Comparison of ENCODE assay signal across 19 cellular contexts in the genomic region with DNA sequence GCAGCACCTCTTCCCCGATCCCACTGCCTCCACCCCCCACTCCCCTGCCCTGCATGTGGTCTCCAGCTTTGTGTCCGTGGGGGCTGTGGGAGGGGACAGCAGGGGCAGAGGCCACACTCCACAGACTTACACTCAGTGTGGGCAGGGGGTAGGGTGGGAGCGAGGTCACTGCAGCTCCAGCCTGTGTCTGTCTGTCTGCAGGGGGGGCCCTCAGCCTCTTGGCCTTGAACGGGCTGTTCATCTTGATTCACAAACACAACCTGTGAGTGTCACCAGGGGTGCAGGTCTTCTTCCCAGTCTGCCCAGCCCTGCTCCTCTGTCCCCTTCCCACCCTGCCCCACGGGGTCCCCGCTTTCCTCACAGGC. TPM values are rescaled to one million over a fixed set of nuclear protein-coding genes. Genes with fewer than 3 reads are reported as not detected.
DNase-seq lines count a peak whose midpoint lies in the region; ATAC-seq and TF ChIP-seq lines count a peak whose summit lies in the region.
"Had no signal": no experiment of that assay in that cellular context is flagged by ENCODE, and none has a peak within 500 bp of the region (broad histone marks: within the 10 kb centered on the region; RNA-seq: fewer than 3 reads in every experiment).

No MANE protein-coding gene starts in this region.

- DNase-seq in activated naive CD8-positive, alpha-beta T cell treated with anti-CD3 and anti-CD28 coated beads, Interleukin-2, amount 10 ng/mL, durations not matched to agents 7 days and 5 days = peak; percentile 26
- no peak for DNase-seq in activated naive CD8-positive, alpha-beta T cell treated with anti-CD3 and anti-CD28 coated beads for 36 hours
- DNase-seq in progenitor cell of endocrine pancreas (ENCODE audit: low spot score, unreplicated experiment) = peak; percentile 7
- peak; percentile 48 for DNase-seq in upper lobe of right lung
- no peak for DNase-seq in SHP77 treated with DMSO at 0.1 percent for 48 hours (lab: John Stamatoyannopoulos, UW)
- DNase-seq: CD4-positive, alpha-beta T cell; COR-L47; DMS 273 treated with DMSO at 0.1 percent for 48 hours; DMS79 treated with DMSO at 0.1 percent for 48 hours; MG63; NCI-H1417; NCI-H1694 treated with DMSO at 0.1 percent for 48 hours; NCI-H2081 treated with DMSO at 0.1 percent for 48 hours; NCI-H2171 treated with DMSO at 0.1 percent for 48 hours; NCI-H524 treated with DMSO at 0.1 percent for 48 hours; SIG-M5 had no signal

- TF ChIP-seq CTCF in HEK293 (tag by site-specific recombination; IDR thresholded peaks at IDR 0.05) = no peak
- no peak for TF ChIP-seq CTCF in progenitor cell of endocrine pancreas (IDR thresholded peaks at IDR 0.05; ENCODE audit: unreplicated experiment)
- TF ChIP-seq CTCF in upper lobe of right lung (IDR thresholded peaks at IDR 0.05) = no peak

- no peaks in the 10 kb centered on the region for H3K27me3 ChIP-seq in upper lobe of right lung
- H3K27me3 ChIP-seq: MG63 had no signal

- no peaks in the 10 kb centered on the region for H3K4me1 ChIP-seq in HEK293 (ENCODE audit: control insufficient read depth, insufficient read depth, low read length)
- H3K4me1 ChIP-seq in upper lobe of right lung = peaks cover 5% of the 10 kb centered on the region

- no peak for ATAC-seq in activated naive CD8-positive, alpha-beta T cell treated with anti-CD3 and anti-CD28 coated beads, Interleukin-2, amount 10 ng/mL, durations not matched to agents 7 days and 5 days (ENCODE audit: low read depth)
- ATAC-seq in upper lobe of right lung (no peak), HG02840 (IDR thresholded peaks at IDR 0.05; ENCODE audit: low FRiP score, unreplicated experiment) (no peak)
- ATAC-seq: K562 had no signal

- no peak overlapping the region for H3K27ac Mint-ChIP-seq in activated naive CD8-positive, alpha-beta T cell treated with anti-CD3 and anti-CD28 coated beads, Interleukin-2, amount 10 ng/mL, durations not matched to agents 7 days and 5 days
- H3K27ac Mint-ChIP-seq in activated naive CD8-positive, alpha-beta T cell treated with anti-CD3 and anti-CD28 coated beads for 36 hours = no peak overlapping the region
- no peak overlapping the region for H3K27ac Mint-ChIP-seq in progenitor cell of endocrine pancreas
- H3K27ac Mint-ChIP-seq: CD4-positive, alpha-beta T cell had no signal

- H3K9me3 ChIP-seq in HEK293 (ENCODE audit: control insufficient read depth, insufficient read depth, low read depth, low read length) (no peaks in the 10 kb centered on the region), upper lobe of right lung (no peaks in the 10 kb centered on the region)
- H3K9me3 ChIP-seq: MG63 had no signal

- no peaks in the 10 kb centered on the region for H3K9me3 Mint-ChIP-seq in activated naive CD8-positive, alpha-beta T cell treated with anti-CD3 and anti-CD28 coated beads, Interleukin-2, amount 10 ng/mL, durations not matched to agents 7 days and 5 days
- H3K9me3 Mint-ChIP-seq in activated naive CD8-positive, alpha-beta T cell treated with anti-CD3 and anti-CD28 coated beads for 36 hours = no peaks in the 10 kb centered on the region
- H3K9me3 Mint-ChIP-seq in progenitor cell of endocrine pancreas (ENCODE audit: low read depth) = no peaks in the 10 kb centered on the region
- H3K9me3 Mint-ChIP-seq: CD4-positive, alpha-beta T cell had no signal

- no peak overlapping the region for H3K27ac ChIP-seq in HEK293 (ENCODE audit: extremely low read depth, low read depth, low read length)
- H3K27ac ChIP-seq in upper lobe of right lung = no peak overlapping the region

- H3K4me3 Mint-ChIP-seq in activated naive CD8-positive, alpha-beta T cell treated with anti-CD3 and anti-CD28 coated beads, Interleukin-2, amount 10 ng/mL, durations not matched to agents 7 days and 5 days = no peak overlapping the region
- no peak overlapping the region for H3K4me3 Mint-ChIP-seq in activated naive CD8-positive, alpha-beta T cell treated with anti-CD3 and anti-CD28 coated beads for 36 hours
- H3K4me3 Mint-ChIP-seq in progenitor cell of endocrine pancreas (ENCODE audit: low read depth) = no peak overlapping the region
- H3K4me3 Mint-ChIP-seq: CD4-positive, alpha-beta T cell had no signal

- H3K4me3 ChIP-seq in HEK293 (ENCODE audit: low read depth, low read length) (no peak overlapping the region), upper lobe of right lung (no peak overlapping the region)
- H3K4me3 ChIP-seq: K562, MG63 had no signal

- intact Hi-C loops in upper lobe of right lung (cut with DNase I) = no loop called here

- CTCF ChIA-PET in HEK293 (lab: Yijun Ruan, JAX) = interaction anchor here (0.7 kb wide), 1 partner anchor 9 kb away, joined by 3 read pairs; no protein-coding TSS in a partner anchor

- H3K36me3 Mint-ChIP-seq in activated naive CD8-positive, alpha-beta T cell treated with anti-CD3 and anti-CD28 coated beads, Interleukin-2, amount 10 ng/mL, durations not matched to agents 7 days and 5 days = peaks cover 2% of the 10 kb centered on the region
- H3K36me3 Mint-ChIP-seq in activated naive CD8-positive, alpha-beta T cell treated with anti-CD3 and anti-CD28 coated beads for 36 hours = peaks cover 6% of the 10 kb centered on the region
- peaks cover 1% of the 10 kb centered on the region for H3K36me3 Mint-ChIP-seq in progenitor cell of endocrine pancreas (ENCODE audit: insufficient read depth)

- H3K36me3 ChIP-seq in HEK293 (ENCODE audit: control insufficient read depth in 2 of 2, insufficient read depth in 1 of 2, low read length in 2 of 2) (peaks cover 1 to 42% of the 10 kb centered on the region in 2 experiments; a peak in 2 of 3 replicates), upper lobe of right lung (peaks cover 7% of the 10 kb centered on the region)

- H3K4me1 Mint-ChIP-seq in activated naive CD8-positive, alpha-beta T cell treated with anti-CD3 and anti-CD28 coated beads, Interleukin-2, amount 10 ng/mL, durations not matched to agents 7 days and 5 days = peaks cover 8% of the 10 kb centered on the region
- peaks cover 10% of the 10 kb centered on the region for H3K4me1 Mint-ChIP-seq in activated naive CD8-positive, alpha-beta T cell treated with anti-CD3 and anti-CD28 coated beads for 36 hours
- no peaks in the 10 kb centered on the region for H3K4me1 Mint-ChIP-seq in progenitor cell of endocrine pancreas (ENCODE audit: low read depth)

- no peaks in the 10 kb centered on the region for H3K27me3 Mint-ChIP-seq in activated naive CD8-positive, alpha-beta T cell treated with anti-CD3 and anti-CD28 coated beads, Interleukin-2, amount 10 ng/mL, durations not matched to agents 7 days and 5 days
- no peaks in the 10 kb centered on the region for H3K27me3 Mint-ChIP-seq in activated naive CD8-positive, alpha-beta T cell treated with anti-CD3 and anti-CD28 coated beads for 36 hours
- H3K27me3 Mint-ChIP-seq in progenitor cell of endocrine pancreas = peaks cover 3% of the 10 kb centered on the region
- H3K27me3 Mint-ChIP-seq: CD4-positive, alpha-beta T cell had no signal

- POLR2A ChIA-PET in activated naive CD8-positive, alpha-beta T cell treated with anti-CD3 and anti-CD28 coated beads, Interleukin-2, amount 10 ng/mL, durations not matched to agents 7 days and 5 days (lab: Charles Lee) = no interaction called here
- POLR2A ChIA-PET in HEK293 (lab: Yijun Ruan, JAX) = no interaction called here

TF ChIP-seq in HEK293, 187 proteins besides CTCF, POLR2A, EP300 and RAD21:
- TF ChIP-seq, protein P1, sequence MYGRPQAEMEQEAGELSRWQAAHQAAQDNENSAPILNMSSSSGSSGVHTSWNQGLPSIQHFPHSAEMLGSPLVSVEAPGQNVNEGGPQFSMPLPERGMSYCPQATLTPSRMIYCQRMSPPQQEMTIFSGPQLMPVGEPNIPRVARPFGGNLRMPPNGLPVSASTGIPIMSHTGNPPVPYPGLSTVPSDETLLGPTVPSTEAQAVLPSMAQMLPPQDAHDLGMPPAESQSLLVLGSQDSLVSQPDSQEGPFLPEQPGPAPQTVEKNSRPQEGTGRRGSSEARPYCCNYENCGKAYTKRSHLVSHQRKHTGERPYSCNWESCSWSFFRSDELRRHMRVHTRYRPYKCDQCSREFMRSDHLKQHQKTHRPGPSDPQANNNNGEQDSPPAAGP (tag by site-specific recombination; IDR thresholded peaks at IDR 0.05) = no peak
- TF ChIP-seq EGR2 (tag by site-specific recombination; IDR thresholded peaks at IDR 0.05; ENCODE audit: low read depth) = 0 out of 2 replicates have a peak, but pooled peaks have one; percentile 9
- TF ChIP-seq ZSCAN23 (tag by site-specific recombination; IDR thresholded peaks at IDR 0.05) = no peak
- TF ChIP-seq ZNF610 (tag by site-specific recombination; IDR thresholded peaks at IDR 0.05; ENCODE audit: borderline replicate concordance) = no peak
- no peak for TF ChIP-seq ZNF302 (tag by site-specific recombination; IDR thresholded peaks at IDR 0.05; ENCODE audit: low read depth)
- no peak for TF ChIP-seq ZNF837 (tag by site-specific recombination; IDR thresholded peaks at IDR 0.05)
- TF ChIP-seq ZNF341 (tag by site-specific recombination; IDR thresholded peaks at IDR 0.05; ENCODE audit: low read depth) = no peak
- TF ChIP-seq ZNF433 (tag by site-specific recombination; IDR thresholded peaks at IDR 0.05; ENCODE audit: low read depth) = no peak
- 0 out of 2 replicates have a peak, but pooled peaks have one; percentile 11 for TF ChIP-seq GLIS2 (tag by site-specific recombination; IDR thresholded peaks at IDR 0.05)
- no peak for TF ChIP-seq ZNF175 (tag by site-specific recombination; IDR thresholded peaks at IDR 0.05)
- TF ChIP-seq ZNF677 (tag by site-specific recombination; IDR thresholded peaks at IDR 0.05) = no peak

RNA-seq across cellular contexts. Expression of a gene that starts 6.5 kb away (rescaled TPM):
- 10 to 100 TPM; 29.3 to 29.4 TPM for total RNA-seq in activated naive CD8-positive, alpha-beta T cell treated with anti-CD3 and anti-CD28 coated beads, Interleukin-2, amount 10 ng/mL, durations not matched to agents 7 days and 5 days
- 10 to 100 TPM; 54.2 to 59.2 TPM for total RNA-seq in activated naive CD8-positive, alpha-beta T cell treated with anti-CD3 and anti-CD28 coated beads for 36 hours
- 27.0 and 27.3 TPM in 2 replicates for total RNA-seq in progenitor cell of endocrine pancreas
- total RNA-seq in upper lobe of right lung = 16.5 TPM

RNA-seq across cellular contexts. Expression of a gene that starts 6.6 kb away (rescaled TPM):
- 10 to 100 TPM; 31.9 to 33.5 TPM for total RNA-seq in activated naive CD8-positive, alpha-beta T cell treated with anti-CD3 and anti-CD28 coated beads, Interleukin-2, amount 10 ng/mL, durations not matched to agents 7 days and 5 days
- total RNA-seq in activated naive CD8-positive, alpha-beta T cell treated with anti-CD3 and anti-CD28 coated beads for 36 hours = 10 to 100 TPM; 32.4 to 34.8 TPM
- total RNA-seq in progenitor cell of endocrine pancreas = 28.1 and 29.4 TPM in 2 replicates
- 16.2 TPM for total RNA-seq in upper lobe of right lung

Comparison
In these comparisons a context has a peak if more than half of its experiments do, and no peak if none do; other contexts are left out.
1. DNase-seq: peak in activated naive CD8-positive, alpha-beta T cell treated with anti-CD3 and anti-CD28 coated beads, Interleukin-2, amount 10 ng/mL, durations not matched to agents 7 days and 5 days (single experiment), progenitor cell of endocrine pancreas (single experiment) and upper lobe of right lung (single experiment); none in activated naive CD8-positive, alpha-beta T cell treated with anti-CD3 and anti-CD28 coated beads for 36 hours (single experiment) and SHP77 treated with DMSO at 0.1 percent for 48 hours (single experiment).